Comparison of ENCODE assay signal across 8 cellular contexts in the genomic region with DNA sequence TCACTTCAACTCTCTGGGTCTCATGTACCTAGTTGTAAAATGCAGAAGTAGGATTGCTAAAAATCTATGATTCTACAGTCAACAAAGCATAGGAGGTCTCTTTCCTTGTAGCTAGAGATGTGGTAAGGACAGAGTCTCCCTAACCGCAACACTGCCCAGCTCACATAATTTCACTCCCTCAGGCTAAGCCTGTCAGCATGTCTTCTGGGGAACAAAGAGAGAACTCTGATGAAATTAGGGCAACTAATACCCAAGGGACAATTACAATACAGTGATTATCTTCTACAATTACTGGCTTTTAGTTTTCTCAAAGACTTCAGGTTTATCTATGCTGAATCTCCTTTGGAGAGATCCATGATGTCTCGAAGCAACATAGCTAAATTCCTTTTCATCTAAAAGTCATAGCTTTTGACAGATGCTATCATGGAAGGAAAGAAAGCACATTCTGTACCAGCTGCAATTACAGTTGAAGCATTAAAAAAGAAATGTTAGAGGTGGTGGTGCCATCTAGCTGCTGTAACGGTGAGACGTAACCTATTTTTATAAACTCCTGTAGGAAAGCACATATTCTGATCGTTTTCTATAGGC.
DNase-seq lines count a peak whose midpoint lies in the region; ATAC-seq and TF ChIP-seq lines count a peak whose summit lies in the region.

No MANE protein-coding gene starts in this region.

- H3K4me1 ChIP-seq in mucosa of descending colon (ENCODE audit: low read depth), result peaks cover 9% of the 10 kb centered on the region

- H3K36me3 ChIP-seq in mucosa of descending colon (ENCODE audit: low read depth), result no peaks in the 10 kb centered on the region

- peak overlapping the region in 10 of 59 donors; percentile 2 to 51 (median 10) for H3K27ac ChIP-seq in dorsolateral prefrontal cortex

- H3K27me3 ChIP-seq in dorsolateral prefrontal cortex, result no peaks in the 10 kb centered on the region

- peak; percentile 59 for DNase-seq in A172 (ENCODE audit: low spot score)
- peak; percentile 85 to 100 for DNase-seq in NOMO-1 (lab: John Stamatoyannopoulos, UW; ENCODE audit: unreplicated experiment in 2 of 2)
- DNase-seq in dorsolateral prefrontal cortex, result no peak
- peak in 1 of 3 donors; percentile 64 for DNase-seq in mucosa of descending colon
- no peak for DNase-seq in NCI-H510A (lab: John Stamatoyannopoulos, UW)
- no peak for DNase-seq in stimulated activated CD4-positive, alpha-beta T cell treated with anti-CD3 and anti-CD28 coated beads, Interleukin-4, amount 100 ng/mL, for 4 hours

- intact Hi-C loops in dorsolateral prefrontal cortex (cut with DNase I), result no loop called here
- intact Hi-C loops in mucosa of descending colon (cut with DNase I, micrococcal nuclease), result no loop called here

- no peak overlapping the region for H3K4me3 ChIP-seq in dorsolateral prefrontal cortex
- no peak overlapping the region for H3K4me3 ChIP-seq in mucosa of descending colon

- 0 out of 2 replicates have a peak, but pooled peaks have one; percentile 4 for TF ChIP-seq CTCF in GM12874 (IDR thresholded peaks at IDR 0.05; ENCODE audit: insufficient read depth, low read depth, low read length)
- TF ChIP-seq CTCF in dorsolateral prefrontal cortex (IDR thresholded peaks at IDR 0.05 in 54 of 56, conservative IDR thresholded peaks at IDR 0.05 in 2 of 56; ENCODE audit: low read depth in 1 of 56, partially characterized antibody in 56 of 56), result peak in 54 of 56 donors; percentile 24 to 70 (median 49)
- no peak for TF ChIP-seq CTCF in mucosa of descending colon (IDR thresholded peaks at IDR 0.05)

- H3K9me3 ChIP-seq in mucosa of descending colon, result no peaks in the 10 kb centered on the region

- ATAC-seq in HG02884 (IDR thresholded peaks at IDR 0.05; ENCODE audit: unreplicated experiment) (peak; percentile 38), mucosa of descending colon (peak; percentile 63)

Comparison
In these comparisons a context has a peak if more than half of its experiments do, and no peak if none do; other contexts are left out.
1. DNase-seq: peak in A172 (single experiment) and NOMO-1 (2 of 2); none in dorsolateral prefrontal cortex (0 of 10), NCI-H510A (single experiment) and stimulated activated CD4-positive, alpha-beta T cell treated with anti-CD3 and anti-CD28 coated beads, Interleukin-4, amount 100 ng/mL, for 4 hours (0 of 2).